ENCODE assay signal across 11 cellular contexts in genomic region chr19:28908941-28909340, GRCh38.
"Had no signal": no experiment of that assay in that cellular context is flagged by ENCODE, and none has a peak within 500 bp of the region (broad histone marks: within the 10 kb centered on the region; RNA-seq: fewer than 3 reads in every experiment).

No MANE protein-coding gene starts in this region.

- FAIRE-seq: H1, H54 had no signal

- DNase-seq: GM23248, GOT3, H7, H9, HCEC 1CT, HFFc6 had no signal

- H3K9ac ChIP-seq: GM23248 had no signal

- H3K4me1 ChIP-seq: HAP-1 had no signal

- H3K4me2 ChIP-seq: GM23338 had no signal

- H3K27ac ChIP-seq: GM23248 had no signal

- H3K36me3 ChIP-seq: HAP-1 had no signal

- H3K9me3 ChIP-seq: HAP-1 had no signal

- ATAC-seq: GM23338, HCT116 had no signal

- H3K4me3 ChIP-seq: GM23248, GM23338, HAP-1 had no signal

- H2AFZ ChIP-seq: GM23248, GM23338 had no signal
